ENCODE assay signal across 8 cellular contexts in the genomic region with DNA sequence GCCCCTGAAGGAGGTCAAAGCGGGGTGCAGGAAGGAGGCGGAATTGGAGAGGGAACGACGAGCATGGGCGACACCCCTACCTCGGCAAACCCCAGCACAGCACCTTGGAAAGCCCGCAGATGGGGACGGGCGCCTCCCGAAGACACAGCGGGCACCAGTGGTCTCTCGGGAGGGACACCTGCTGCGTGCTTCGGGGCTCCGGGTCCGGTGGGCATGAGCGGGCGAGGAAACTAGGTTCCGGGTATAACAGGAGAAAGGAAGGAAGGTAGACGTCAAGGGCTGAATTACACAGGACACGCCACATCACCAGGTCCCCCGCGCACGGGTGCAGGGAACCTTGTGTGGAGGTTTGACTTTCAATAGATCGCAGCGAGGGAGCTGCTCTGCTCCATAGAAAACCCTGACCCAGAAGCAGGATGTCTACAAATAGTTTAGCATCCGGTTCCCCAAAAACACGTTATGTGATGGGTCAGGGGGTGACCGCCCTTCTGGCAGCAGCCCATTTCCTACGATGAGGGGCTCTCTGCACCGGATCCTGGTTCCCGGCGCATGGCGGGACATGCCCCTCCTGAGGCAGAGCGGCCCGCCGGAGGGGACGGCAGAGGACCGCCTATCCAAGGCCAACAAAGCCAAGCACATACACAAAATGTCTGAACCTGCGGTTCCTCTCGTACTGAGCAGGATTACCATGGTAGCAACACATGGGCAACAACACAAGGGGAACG.
DNase-seq lines count a peak whose midpoint lies in the region; ATAC-seq and TF ChIP-seq lines count a peak whose summit lies in the region.

No MANE protein-coding gene starts in this region.

- H3K9ac ChIP-seq in colonic mucosa (ENCODE audit: low read depth in 2 of 2, low read length in 2 of 2): no peak overlapping the region
- H3K9ac ChIP-seq in skeletal muscle tissue (ENCODE audit: low read depth in 1 of 3, low read length in 3 of 3): peak overlapping the region in 1 of 3 donors; percentile 60

- H3K27ac ChIP-seq in colonic mucosa (no peak overlapping the region), skeletal muscle tissue (ENCODE audit: low read depth, low read length) (no peak overlapping the region)

- H3K36me3 ChIP-seq in colonic mucosa (no peaks in the 10 kb centered on the region), skeletal muscle tissue (ENCODE audit: control insufficient read depth in 3 of 3, insufficient read depth in 3 of 3, low read length in 3 of 3) (no peaks in the 10 kb centered on the region)

- TF ChIP-seq CTCF in colonic mucosa (IDR thresholded peaks at IDR 0.05): no peak

- ATAC-seq in GM19328 (IDR thresholded peaks at IDR 0.05; ENCODE audit: unreplicated experiment) (peak; percentile 16), HG03442 (IDR thresholded peaks at IDR 0.05; ENCODE audit: unreplicated experiment) (peak; percentile 21)

- H3K27me3 ChIP-seq in colonic mucosa (no peaks in the 10 kb centered on the region), skeletal muscle tissue (ENCODE audit: control insufficient read depth in 3 of 3, insufficient read depth in 3 of 3, low read length in 3 of 3) (peaks cover 0 to 11% (median 11%) of the 10 kb centered on the region in 3 donors)

- intact Hi-C loops in colonic mucosa (cut with DNase I): loop anchor here (5.0 kb wide), 1 partner anchor 97 kb away; no protein-coding TSS in a partner anchor

- no peaks in the 10 kb centered on the region for H3K4me1 ChIP-seq in colonic mucosa
- H3K4me1 ChIP-seq in skeletal muscle tissue (ENCODE audit: control insufficient read depth in 3 of 3, insufficient read depth in 3 of 3, low read length in 3 of 3): peaks cover 0 to 5% (median 5%) of the 10 kb centered on the region in 3 donors

- no peaks in the 10 kb centered on the region for H3K9me3 ChIP-seq in colonic mucosa
- H3K9me3 ChIP-seq in skeletal muscle tissue (ENCODE audit: control insufficient read depth in 3 of 3, low read length in 3 of 3): no peaks in the 10 kb centered on the region

- peak overlapping the region; percentile 26 for H3K4me3 ChIP-seq in colonic mucosa
- H3K4me3 ChIP-seq in skeletal muscle tissue (ENCODE audit: low read length in 3 of 3): peak overlapping the region; percentile 32 to 73 (median 56)

- no peak for DNase-seq in colonic mucosa
- no peak for DNase-seq in NCI-H510A treated with DMSO at 0.1 percent for 48 hours (lab: John Stamatoyannopoulos, UW)
- DNase-seq in NCI-H524 treated with DMSO at 0.1 percent for 48 hours (lab: John Stamatoyannopoulos, UW): no peak
- DNase-seq in AG08396 (ENCODE audit: low spot score): no peak
- DNase-seq in DMS 273 treated with DMSO at 0.1 percent for 48 hours (lab: John Stamatoyannopoulos, UW): no peak
